In the genomic region with DNA sequence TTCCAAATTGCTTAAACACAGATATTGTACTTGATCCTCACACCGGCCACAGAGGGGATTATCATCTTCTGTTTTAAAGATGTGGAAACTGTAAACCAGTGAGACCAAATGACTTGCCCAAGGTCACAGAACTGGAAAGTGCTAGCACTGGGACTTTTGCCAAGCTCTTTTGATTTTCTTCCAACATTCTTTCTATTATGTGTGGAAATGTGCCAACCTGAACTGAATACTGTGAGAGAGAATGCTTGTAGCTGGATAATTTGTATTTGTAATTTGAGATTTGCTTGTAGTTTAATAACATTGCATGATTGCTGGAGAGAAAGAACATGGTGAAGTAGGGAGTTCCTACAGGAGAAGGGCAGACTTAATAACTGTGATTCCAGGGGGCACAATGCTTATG, we compare ENCODE assay signal across 12 cellular contexts.
A peak's percentile ranks its signal among the peaks of the same experiment; 100 is the strongest.
DNase-seq lines count a peak whose midpoint lies in the region; ATAC-seq and TF ChIP-seq lines count a peak whose summit lies in the region.
"Had no signal": no experiment of that assay in that cellular context is flagged by ENCODE, and none has a peak within 500 bp of the region (broad histone marks: within the 10 kb centered on the region; RNA-seq: fewer than 3 reads in every experiment).

No MANE protein-coding gene starts in this region.

- TF ChIP-seq CTCF in brain (conservative IDR thresholded peaks at IDR 0.05): no peak
- TF ChIP-seq CTCF in mucosa of descending colon (IDR thresholded peaks at IDR 0.05): no peak
- TF ChIP-seq CTCF in MM.1S (IDR thresholded peaks at IDR 0.05; ENCODE audit: low read length): no peak

- H3K4me1 ChIP-seq in mucosa of descending colon (ENCODE audit: low read depth) (peaks cover 4% of the 10 kb centered on the region), MM.1S (ENCODE audit: low read length) (no peaks in the 10 kb centered on the region)

- no peaks in the 10 kb centered on the region for H3K9me2 ChIP-seq in MM.1S (replicated peaks; ENCODE audit: insufficient read depth, low read length)

- H3K27ac Mint-ChIP-seq in brain: peak overlapping the region; percentile 0 to 80 (median 68)
- H3K27ac Mint-ChIP-seq: naive thymus-derived CD4-positive, alpha-beta T cell had no signal

- no peaks in the 10 kb centered on the region for H3K36me3 Mint-ChIP-seq in brain
- H3K36me3 Mint-ChIP-seq: naive thymus-derived CD4-positive, alpha-beta T cell had no signal

- ATAC-seq in mucosa of descending colon: peak; percentile 36
- no peak for ATAC-seq in GM19463 (IDR thresholded peaks at IDR 0.05; ENCODE audit: unreplicated experiment)
- ATAC-seq: GM12878; naive thymus-derived CD4-positive, alpha-beta T cell had no signal

- H3K4me3 ChIP-seq in mucosa of descending colon (no peak overlapping the region), MM.1S (ENCODE audit: low read length) (no peak overlapping the region)
- H3K4me3 ChIP-seq: GM12878 had no signal

- H3K36me3 ChIP-seq in mucosa of descending colon (ENCODE audit: low read depth) (no peaks in the 10 kb centered on the region), MM.1S (replicated peaks; ENCODE audit: insufficient read depth, low read length) (no peaks in the 10 kb centered on the region)

- no peak overlapping the region for H2AFZ ChIP-seq in MM.1S (ENCODE audit: low read length)

- H3K4me1 Mint-ChIP-seq in brain: peaks cover 33% of the 10 kb centered on the region
- H3K4me1 Mint-ChIP-seq: naive thymus-derived CD4-positive, alpha-beta T cell had no signal

- H4K20me1 ChIP-seq in MM.1S (ENCODE audit: insufficient read depth, low read length): no peaks in the 10 kb centered on the region

- peak overlapping the region in 1 of 5 experiments; percentile 2 for H3K4me3 Mint-ChIP-seq in brain
- H3K4me3 Mint-ChIP-seq: naive thymus-derived CD4-positive, alpha-beta T cell had no signal

- DNase-seq in DMS 273 treated with DMSO at 0.1 percent for 48 hours (lab: John Stamatoyannopoulos, UW) (peak; percentile 68), NCI-H2029 (lab: John Stamatoyannopoulos, UW) (peak; percentile 9), mucosa of descending colon (peak in 1 of 3 donors; percentile 34), EL (no peak), MM.1S (no peak), nucleus accumbens (lab: John Stamatoyannopoulos, UW) (no peak)
- DNase-seq: dermis blood vessel endothelial cell; naive thymus-derived CD4-positive, alpha-beta T cell had no signal

- no peak overlapping the region for H3K27ac ChIP-seq in MM.1S (ENCODE audit: low read length)
- H3K27ac ChIP-seq: C4-2B had no signal

- no peak overlapping the region for H3K9ac ChIP-seq in MM.1S (ENCODE audit: low read length)

- peaks cover 0 to 4% (median 0%) of the 10 kb centered on the region in 5 experiments for H3K9me3 Mint-ChIP-seq in brain

- peaks cover 4% of the 10 kb centered on the region for H3K27me3 Mint-ChIP-seq in brain
- H3K27me3 Mint-ChIP-seq: naive thymus-derived CD4-positive, alpha-beta T cell had no signal

- H3K4me2 ChIP-seq in MM.1S (ENCODE audit: low read depth, low read length): no peak overlapping the region

- H3F3A ChIP-seq in MM.1S (ENCODE audit: insufficient read depth, low read length): no peaks in the 10 kb centered on the region

- intact Hi-C loops in mucosa of descending colon (cut with DNase I, micrococcal nuclease): no loop called here

- H3K9me3 ChIP-seq in mucosa of descending colon (no peaks in the 10 kb centered on the region), MM.1S (replicated peaks; ENCODE audit: insufficient read depth, low read length) (no peaks in the 10 kb centered on the region)

- no peaks in the 10 kb centered on the region for H3K79me2 ChIP-seq in MM.1S (ENCODE audit: low read length)

- H3K27me3 ChIP-seq in MM.1S (replicated peaks; ENCODE audit: insufficient read depth, low read length): no peaks in the 10 kb centered on the region

Comparison
In these comparisons a context has a peak if more than half of its experiments do, and no peak if none do; other contexts are left out.
1. DNase-seq: peak in DMS 273 treated with DMSO at 0.1 percent for 48 hours (single experiment) and NCI-H2029 (single experiment); none in EL (single experiment), MM.1S (single experiment) and nucleus accumbens (0 of 56).